ENCODE assay signal across 8 cellular contexts in the genomic region with DNA sequence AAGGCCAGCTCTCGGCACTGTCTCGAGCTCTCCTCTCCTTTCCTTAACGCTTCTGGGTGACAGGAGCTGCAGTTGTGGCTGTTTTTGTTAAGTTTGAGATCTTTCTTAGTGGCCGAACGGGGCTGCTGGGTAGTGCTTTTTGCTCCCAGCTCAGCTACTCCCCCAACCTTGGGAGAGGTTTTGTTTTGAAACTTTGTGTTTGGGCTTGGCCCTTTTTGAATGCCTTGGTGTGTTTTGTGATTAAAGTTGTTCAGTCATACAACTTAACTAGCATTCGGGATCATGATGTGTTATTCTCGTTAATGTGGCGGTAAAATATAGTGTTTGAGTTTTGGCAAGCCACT. TPM values are rescaled to one million over a fixed set of nuclear protein-coding genes. Genes with fewer than 3 reads are reported as not detected.
DNase-seq lines count a peak whose midpoint lies in the region; ATAC-seq and TF ChIP-seq lines count a peak whose summit lies in the region.

No MANE protein-coding gene starts in this region.

- peak overlapping the region; percentile 95 for H3K27ac Mint-ChIP-seq in activated CD4-positive, alpha-beta T cell treated with anti-CD3 and anti-CD28 coated beads, Interleukin-2, amount 10 ng/mL, durations not matched to agents 24 days and 14 days

- TF ChIP-seq EP300 in gastroesophageal sphincter (IDR thresholded peaks at IDR 0.05) = no peak

- H3K9me3 ChIP-seq in gastroesophageal sphincter = no peaks in the 10 kb centered on the region

- peak overlapping the region; percentile 93 to 99 (median 96) for H3K27ac ChIP-seq in gastroesophageal sphincter

- peaks cover 9% of the 10 kb centered on the region for H3K36me3 Mint-ChIP-seq in activated CD4-positive, alpha-beta T cell treated with anti-CD3 and anti-CD28 coated beads, Interleukin-2, amount 10 ng/mL, durations not matched to agents 24 days and 14 days (ENCODE audit: low read depth)

- peak overlapping the region; percentile 94 to 96 for H3K4me3 ChIP-seq in gastroesophageal sphincter
- peak overlapping the region; percentile 86 for H3K4me3 ChIP-seq in skeletal muscle cell (ENCODE audit: low read depth, low read length)

- H3K27me3 ChIP-seq in gastroesophageal sphincter = no peaks in the 10 kb centered on the region

- H3K4me1 ChIP-seq in gastroesophageal sphincter = peaks cover 0 to 44% (median 15%) of the 10 kb centered on the region in 3 donors

- peak; percentile 84 for DNase-seq in activated CD4-positive, alpha-beta T cell treated with anti-CD3 and anti-CD28 coated beads, Interleukin-2, amount 10 ng/mL, durations not matched to agents 24 days and 14 days
- no peak for DNase-seq in activated CD4-positive, alpha-beta T cell treated with anti-CD3 and anti-CD28 coated beads for 1 hour
- DNase-seq in activated CD4-positive, alpha-beta T cell treated with anti-CD3 and anti-CD28 coated beads, Interleukin-2, amount 50 U/mL, for 24 hours (ENCODE audit: low read depth in 1 of 2, low spot score in 1 of 2) = peak; percentile 11
- no peak for DNase-seq in skeletal muscle cell (ENCODE audit: low read depth)
- no peak for DNase-seq in NCI-H446 (lab: John Stamatoyannopoulos, UW)
- DNase-seq in islet precursor cell = no peak

- H3K36me3 ChIP-seq in gastroesophageal sphincter = peaks cover 0 to 10% of the 10 kb centered on the region in 2 donors

- intact Hi-C loops in activated CD4-positive, alpha-beta T cell treated with anti-CD3 and anti-CD28 coated beads, Interleukin-2, amount 10 ng/mL, durations not matched to agents 24 days and 14 days (cut with micrococcal nuclease) = loop anchor here (1.0 to 2.0 kb wide), 2 partner anchors 140 to 221 kb away; partner anchors contain the start of genes CDC23 and HSPA9

- ATAC-seq in gastroesophageal sphincter (no peak), HG03159 (IDR thresholded peaks at IDR 0.05; ENCODE audit: unreplicated experiment) (no peak)

- H3K4me1 Mint-ChIP-seq in activated CD4-positive, alpha-beta T cell treated with anti-CD3 and anti-CD28 coated beads, Interleukin-2, amount 10 ng/mL, durations not matched to agents 24 days and 14 days = peaks cover 35% of the 10 kb centered on the region

- peaks cover 4% of the 10 kb centered on the region for H3K9me3 Mint-ChIP-seq in activated CD4-positive, alpha-beta T cell treated with anti-CD3 and anti-CD28 coated beads, Interleukin-2, amount 10 ng/mL, durations not matched to agents 24 days and 14 days

- TF ChIP-seq CTCF in gastroesophageal sphincter (IDR thresholded peaks at IDR 0.05) = no peak

- peak overlapping the region; percentile 95 for H3K4me3 Mint-ChIP-seq in activated CD4-positive, alpha-beta T cell treated with anti-CD3 and anti-CD28 coated beads, Interleukin-2, amount 10 ng/mL, durations not matched to agents 24 days and 14 days

- no peak for TF ChIP-seq POLR2A in gastroesophageal sphincter (IDR thresholded peaks at IDR 0.05)

- no peaks in the 10 kb centered on the region for H3K27me3 Mint-ChIP-seq in activated CD4-positive, alpha-beta T cell treated with anti-CD3 and anti-CD28 coated beads, Interleukin-2, amount 10 ng/mL, durations not matched to agents 24 days and 14 days

- WGBS in gastroesophageal sphincter (ENCODE audit: low coverage in 1 of 2), 2 donors = 0% methylated on average over 3 to 5 of the region's 8 CpGs

RNA-seq across cellular contexts. Expression of gene KDM3B, which starts 1.0 kb away (rescaled TPM):
- total RNA-seq in activated CD4-positive, alpha-beta T cell treated with anti-CD3 and anti-CD28 coated beads, Interleukin-2, amount 10 ng/mL, durations not matched to agents 24 days and 14 days = 48.7 and 52.7 TPM in 2 replicates
- total RNA-seq in gastroesophageal sphincter = 10 to 100 TPM; 63.4 to 94.0 (median 77.8) TPM

RNA-seq across cellular contexts. Expression of gene FAM53C, which starts 15.5 kb away (rescaled TPM):
- total RNA-seq in activated CD4-positive, alpha-beta T cell treated with anti-CD3 and anti-CD28 coated beads, Interleukin-2, amount 10 ng/mL, durations not matched to agents 24 days and 14 days = 24.1 and 27.1 TPM in 2 replicates
- total RNA-seq in gastroesophageal sphincter = 10 to 100 TPM; 26.3 to 30.5 (median 29.8) TPM

RNA-seq across cellular contexts. Expression of gene CDC25C, which starts 21.9 kb away (rescaled TPM):
- total RNA-seq in activated CD4-positive, alpha-beta T cell treated with anti-CD3 and anti-CD28 coated beads, Interleukin-2, amount 10 ng/mL, durations not matched to agents 24 days and 14 days = 6.7 and 7.9 TPM in 2 replicates
- under 1 TPM in 1 of 4 donors, not detected in 3; 0.45 TPM for total RNA-seq in gastroesophageal sphincter

Comparison
In these comparisons a context has a peak if more than half of its experiments do, and no peak if none do; other contexts are left out.
1. DNase-seq: peak in activated CD4-positive, alpha-beta T cell treated with anti-CD3 and anti-CD28 coated beads, Interleukin-2, amount 10 ng/mL, durations not matched to agents 24 days and 14 days (single experiment) and activated CD4-positive, alpha-beta T cell treated with anti-CD3 and anti-CD28 coated beads, Interleukin-2, amount 50 U/mL, for 24 hours (2 of 2); none in activated CD4-positive, alpha-beta T cell treated with anti-CD3 and anti-CD28 coated beads for 1 hour (single experiment), skeletal muscle cell (single experiment), NCI-H446 (0 of 2) and islet precursor cell (single experiment).